14 cellular contexts compared by ENCODE assay signal in genomic region chr11:76560219-76560618, GRCh38.
DNase-seq lines count a peak whose midpoint lies in the region; ATAC-seq, FAIRE-seq and TF ChIP-seq lines count a peak whose summit lies in the region.
"Had no signal": no experiment of that assay in that cellular context is flagged by ENCODE, and none has a peak within 500 bp of the region (broad histone marks: within the 10 kb centered on the region; RNA-seq: fewer than 3 reads in every experiment).

No MANE protein-coding gene starts in this region.

- H3K4me1 ChIP-seq in left ventricle myocardium inferior, result peaks cover 25% of the 10 kb centered on the region
- H3K4me1 ChIP-seq in thyroid gland, result no peaks in the 10 kb centered on the region
- H3K4me1 ChIP-seq: gastrocnemius medialis had no signal

- peaks cover 5% of the 10 kb centered on the region for H3K27me3 ChIP-seq in left ventricle myocardium inferior (ENCODE audit: low read depth)
- H3K27me3 ChIP-seq in thyroid gland, result no peaks in the 10 kb centered on the region
- H3K27me3 ChIP-seq: gastrocnemius medialis had no signal

- H3K9me3 ChIP-seq in left ventricle myocardium inferior (replicated peaks) (no peaks in the 10 kb centered on the region), thyroid gland (no peaks in the 10 kb centered on the region)
- H3K9me3 ChIP-seq: gastrocnemius medialis had no signal

- no peak for FAIRE-seq in RCC 7860 (lab: Jason Lieb, UNC)
- FAIRE-seq: TTC549 had no signal

- H3K27ac ChIP-seq in left ventricle myocardium inferior (replicated peaks), result peak overlapping the region; percentile 50
- peak overlapping the region in 2 of 3 donors; percentile 2 to 12 for H3K27ac ChIP-seq in thyroid gland
- H3K27ac ChIP-seq: gastrocnemius medialis, HL-60 had no signal

- intact Hi-C loops in left ventricle myocardium inferior (cut with micrococcal nuclease), result no loop called here
- intact Hi-C loops in cardiac septum (cut with DNase I), result no loop called here
- intact Hi-C loops in thyroid gland (cut with DNase I), result no loop called here

- no peak for ATAC-seq in HG03342 (IDR thresholded peaks at IDR 0.05; ENCODE audit: unreplicated experiment)

- TF ChIP-seq POLR2A in thyroid gland (IDR thresholded peaks at IDR 0.05), result no peak

- TF ChIP-seq CTCF in left ventricle myocardium inferior (IDR thresholded peaks at IDR 0.05; ENCODE audit: borderline replicate concordance) (no peak), thyroid gland (IDR thresholded peaks at IDR 0.05) (no peak)

- no peaks in the 10 kb centered on the region for H3K36me3 ChIP-seq in left ventricle myocardium inferior
- H3K36me3 ChIP-seq in thyroid gland, result no peaks in the 10 kb centered on the region
- H3K36me3 ChIP-seq: gastrocnemius medialis had no signal

- DNase-seq in left ventricle myocardium inferior, result no peak
- DNase-seq in cardiac septum (ENCODE audit: low spot score), result no peak
- DNase-seq in RCC 7860 (ENCODE audit: low spot score), result peak; percentile 29
- DNase-seq in central memory CD4-positive, alpha-beta T cell, result peak; percentile 44
- no peak for DNase-seq in thyroid gland
- no peak for DNase-seq in inferior parietal cortex (ENCODE audit: extremely low spot score)
- DNase-seq in NCI-H524 (lab: John Stamatoyannopoulos, UW), result no peak
- DNase-seq: activated gamma-delta T cell treated with Interleukin-2 at 50 U/mL for 16 hours, gastrocnemius medialis, NCI-H345, RPMI8226 had no signal

- 73 to 86% methylated on average over 5 of the region's 5 CpGs for WGBS in thyroid gland, 2 donors

- H3K4me3 ChIP-seq in left ventricle myocardium inferior (no peak overlapping the region), thyroid gland (replicated peaks in 1 of 3) (no peak overlapping the region)
- H3K4me3 ChIP-seq: gastrocnemius medialis had no signal

Comparison
In these comparisons a context has a peak if more than half of its experiments do, and no peak if none do; other contexts are left out.
1. DNase-seq: peak in RCC 7860 (single experiment) and central memory CD4-positive, alpha-beta T cell (single experiment); none in left ventricle myocardium inferior (single experiment), cardiac septum (single experiment), thyroid gland (0 of 2), inferior parietal cortex (single experiment) and NCI-H524 (0 of 2).